ENCODE assay signal across 36 cellular contexts in the genomic region with DNA sequence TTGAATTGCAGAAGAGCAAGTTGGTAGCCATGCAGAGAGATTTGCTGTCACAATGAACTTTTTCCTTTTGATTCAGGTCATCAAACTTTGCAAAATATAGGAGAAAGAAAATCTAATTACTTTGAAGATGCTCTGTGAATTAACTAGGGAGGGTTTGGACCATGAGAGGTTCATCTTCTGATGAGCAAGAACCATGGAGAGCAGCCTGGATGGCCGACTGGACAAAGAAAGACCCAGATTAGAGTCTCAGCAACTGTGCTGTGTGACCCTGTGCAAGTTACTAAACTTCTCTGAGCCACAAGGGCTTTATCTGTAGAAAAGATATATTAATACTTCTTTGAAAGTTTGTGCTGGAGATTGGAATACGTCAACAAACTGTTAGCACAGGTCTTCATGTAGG.
DNase-seq lines count a peak whose midpoint lies in the region; ATAC-seq, FAIRE-seq and TF ChIP-seq lines count a peak whose summit lies in the region.
"Had no signal": no experiment of that assay in that cellular context is flagged by ENCODE, and none has a peak within 500 bp of the region (broad histone marks: within the 10 kb centered on the region; RNA-seq: fewer than 3 reads in every experiment).

No MANE protein-coding gene starts in this region.

- POLR2A ChIA-PET in SK-N-SH (lab: Yijun Ruan, JAX) (no interaction called here), A549 (lab: Yijun Ruan, JAX) (no interaction called here), K562 (lab: Yijun Ruan, JAX) (no interaction called here)

- H3K9me3 ChIP-seq in SK-N-SH: no peaks in the 10 kb centered on the region
- no peaks in the 10 kb centered on the region for H3K9me3 ChIP-seq in A549
- H3K9me3 ChIP-seq in K562 (replicated peaks; ENCODE audit: control insufficient read depth, insufficient read depth, low read depth, low read length): no peaks in the 10 kb centered on the region
- no peaks in the 10 kb centered on the region for H3K9me3 ChIP-seq in endodermal cell (ENCODE audit: control insufficient read depth, low read length)
- H3K9me3 ChIP-seq: BE2C; BLaER1; BLaER1 treated with 17β-estradiol and CSF1 and Interleukin-3, amounts not matched to agents 10 nM and 100 nM; Caco-2 had no signal

- no peak for FAIRE-seq in A549 (lab: Jason Lieb, UNC)
- no peak for FAIRE-seq in K562 (lab: Jason Lieb, UNC)
- FAIRE-seq in HTR-8/SVneo (lab: Jason Lieb, UNC): no peak
- FAIRE-seq: A204.1, D721Med had no signal

- intact Hi-C loops in K562 (cut with micrococcal nuclease): no loop called here

- H3K9me2 ChIP-seq in SK-N-SH: no peaks in the 10 kb centered on the region

- CTCF ChIA-PET in SK-N-SH (lab: Yijun Ruan, JAX) (interaction anchor here (1.2 kb wide), 1 partner anchor 11 kb away, joined by 3 read pairs; no protein-coding TSS in a partner anchor), A549 (lab: Yijun Ruan, JAX) (interaction anchor here (2.1 kb wide), 1 partner anchor 26 kb away, joined by 6 read pairs; no protein-coding TSS in a partner anchor), K562 (lab: Yijun Ruan, JAX; ENCODE audit: low intra/inter-chr PET ratio) (no interaction called here)

- no peaks in the 10 kb centered on the region; the same call in 1 of the 2 replicates for H3K27me3 ChIP-seq in SK-N-SH (ENCODE audit: insufficient read depth)
- peaks cover 0 to 2% of the 10 kb centered on the region in 2 experiments; a peak in 1 of 5 replicates for H3K27me3 ChIP-seq in K562 (ENCODE audit: control insufficient read depth in 2 of 2, insufficient read depth in 2 of 2, low read length in 2 of 2)
- no peaks in the 10 kb centered on the region for H3K27me3 ChIP-seq in endodermal cell (ENCODE audit: control insufficient read depth, insufficient read depth, low read length, poor library complexity, severe bottlenecking)
- H3K27me3 ChIP-seq: BE2C; BLaER1; BLaER1 treated with 17β-estradiol and CSF1 and Interleukin-3, amounts not matched to agents 10 nM and 100 nM had no signal

- ATAC-seq in SK-N-SH treated with all-trans-retinoic acid at 6 μM for 48 hours (no peak), A549 (no peak), K562 (no peak)
- ATAC-seq: CD8-positive, alpha-beta T cell had no signal

- H3K27ac ChIP-seq in SK-N-SH (ENCODE audit: low read depth in 2 of 2, low read length in 1 of 2) (no peak overlapping the region), A549 (no peak overlapping the region), K562 (ENCODE audit: extremely low read depth, low read depth, low read length) (no peak overlapping the region), endodermal cell (ENCODE audit: low read depth, low read length) (no peak overlapping the region)
- H3K27ac ChIP-seq: 22Rv1; BLaER1; BLaER1 treated with 17β-estradiol and CSF1 and Interleukin-3, amounts not matched to agents 10 nM and 100 nM; C4-2B had no signal

- H3K27me3 Mint-ChIP-seq in endodermal cell (ENCODE audit: insufficient read depth): no peaks in the 10 kb centered on the region

- TF ChIP-seq CTCF in SK-N-SH (IDR thresholded peaks at IDR 0.05) (no peak), A549 (IDR thresholded peaks at IDR 0.05) (no peak), K562 (IDR thresholded peaks at IDR 0.05 in 2 of 3, conservative IDR thresholded peaks at IDR 0.05 in 1 of 3; ENCODE audit: insufficient read depth in 2 of 3, low read depth in 1 of 3, low read length in 3 of 3) (no peak), endodermal cell (conservative IDR thresholded peaks at IDR 0.05) (no peak)

- H3K4me3 Mint-ChIP-seq in endodermal cell: no peak overlapping the region
- H3K4me3 Mint-ChIP-seq: B cell; CD14-positive monocyte; CD4-positive, alpha-beta memory T cell; CD4-positive, alpha-beta T cell; CD4-positive, CD25-positive, alpha-beta regulatory T cell; CD8-positive, alpha-beta memory T cell; CD8-positive, alpha-beta T cell had no signal

- no peaks in the 10 kb centered on the region for H3K36me3 ChIP-seq in SK-N-SH (replicated peaks in 1 of 2; ENCODE audit: control insufficient read depth in 1 of 2, insufficient read depth in 2 of 2, low read length in 1 of 2)
- no peaks in the 10 kb centered on the region for H3K36me3 ChIP-seq in K562 (ENCODE audit: control insufficient read depth, insufficient read depth, low read length)
- no peaks in the 10 kb centered on the region for H3K36me3 ChIP-seq in endodermal cell (ENCODE audit: control insufficient read depth, insufficient read depth, low read length)
- H3K36me3 ChIP-seq: BE2C; BLaER1; BLaER1 treated with 17β-estradiol and CSF1 and Interleukin-3, amounts not matched to agents 10 nM and 100 nM had no signal

- H2AFZ ChIP-seq in SK-N-SH (ENCODE audit: low read depth) (no peak overlapping the region), K562 (ENCODE audit: low read depth, low read length) (no peak overlapping the region)

- DNase-seq in SK-N-SH: no peak
- DNase-seq in A549 (ENCODE audit: low read depth in 1 of 2, low spot score in 1 of 2): no peak
- DNase-seq in K562 (ENCODE audit: extremely low read depth in 1 of 4, low spot score in 3 of 4): no peak
- DNase-seq in NCI-H526 (lab: John Stamatoyannopoulos, UW): no peak
- DNase-seq in endodermal cell: no peak
- no peak for DNase-seq in HTR-8/SVneo (ENCODE audit: insufficient read length, low spot score)
- DNase-seq: 8988T; ACHN; AML-193; BE2C; C1 segment of cervical spinal cord; Caco-2; Calu3; CD4-positive, alpha-beta memory T cell; CD4-positive, alpha-beta T cell; CD4-positive, CD25-positive, alpha-beta regulatory T cell; CD8-positive, alpha-beta memory T cell; CD8-positive, alpha-beta T cell; COR-L47; DMS 273 treated with DMSO at 0.1 percent for 48 hours; DMS153; DMS53; DMS79; DMS79 treated with DMSO at 0.1 percent for 48 hours; DND-41; EL had no signal

- BruUV-seq in K562 (replicated peaks; lab: Mats Ljungman, UMichigan): no TSS peak

- TF ChIP-seq RAD21 in SK-N-SH (IDR thresholded peaks at IDR 0.05; ENCODE audit: low read length): no peak
- no peak for TF ChIP-seq RAD21 in A549 (conservative IDR thresholded peaks at IDR 0.05 in 1 of 2, IDR thresholded peaks at IDR 0.05 in 1 of 2)
- no peak for TF ChIP-seq RAD21 in Ishikawa (IDR thresholded peaks at IDR 0.05; ENCODE audit: low read depth)
- no peak for TF ChIP-seq RAD21 in K562 (CRISPR knock-in tag; conservative IDR thresholded peaks at IDR 0.05 in 1 of 2, IDR thresholded peaks at IDR 0.05 in 1 of 2)

- H3K9me1 ChIP-seq in K562 (ENCODE audit: control insufficient read depth, insufficient read depth, low read length): no peaks in the 10 kb centered on the region

- H3K4me2 ChIP-seq in SK-N-SH (no peak overlapping the region), A549 (no peak overlapping the region), K562 (ENCODE audit: insufficient read depth, low read length) (no peak overlapping the region)
- H3K4me2 ChIP-seq: BLaER1; BLaER1 treated with 17β-estradiol and CSF1 and Interleukin-3, amounts not matched to agents 10 nM and 100 nM had no signal

- TF ChIP-seq EP300 in SK-N-SH (IDR thresholded peaks at IDR 0.05; ENCODE audit: borderline replicate concordance in 1 of 2, low read depth in 1 of 2, low read length in 1 of 2) (no peak), A549 (IDR thresholded peaks at IDR 0.05) (no peak), Ishikawa (IDR thresholded peaks at IDR 0.05; ENCODE audit: borderline replicate concordance) (no peak), K562 (IDR thresholded peaks at IDR 0.05; ENCODE audit: low read length) (no peak)

- H3K9ac ChIP-seq in SK-N-SH (no peak overlapping the region), K562 (ENCODE audit: insufficient read depth in 1 of 2, low read depth in 2 of 2, low read length in 2 of 2) (no peak overlapping the region), endodermal cell (ENCODE audit: extremely low read depth, low read length, poor library complexity, severe bottlenecking) (no peak overlapping the region)
- H3K9ac ChIP-seq: BLaER1; BLaER1 treated with 17β-estradiol and CSF1 and Interleukin-3, amounts not matched to agents 10 nM and 100 nM had no signal

- no peaks in the 10 kb centered on the region for H3K4me1 ChIP-seq in SK-N-SH (ENCODE audit: control insufficient read depth in 1 of 2, insufficient read depth in 2 of 2, low read depth in 1 of 2, low read length in 1 of 2)
- no peaks in the 10 kb centered on the region for H3K4me1 ChIP-seq in A549
- no peaks in the 10 kb centered on the region for H3K4me1 ChIP-seq in K562 (replicated peaks in 1 of 2; ENCODE audit: control insufficient read depth in 2 of 2, insufficient read depth in 2 of 2, low read length in 2 of 2)
- no peaks in the 10 kb centered on the region for H3K4me1 ChIP-seq in endodermal cell (ENCODE audit: control insufficient read depth, insufficient read depth, low read length)
- H3K4me1 ChIP-seq: BE2C; BLaER1; BLaER1 treated with 17β-estradiol and CSF1 and Interleukin-3, amounts not matched to agents 10 nM and 100 nM; Caco-2 had no signal

- no peak overlapping the region for H3K27ac Mint-ChIP-seq in endodermal cell
- H3K27ac Mint-ChIP-seq: B cell; CD14-positive monocyte; CD4-positive, alpha-beta memory T cell; CD4-positive, alpha-beta T cell; CD4-positive, CD25-positive, alpha-beta regulatory T cell; CD8-positive, alpha-beta memory T cell; CD8-positive, alpha-beta T cell had no signal

- 13% methylated on average over 2 of the region's 2 CpGs for WGBS in SK-N-SH (ENCODE audit: low lambda C conversion rate)
- WGBS in A549 (ENCODE audit: missing lambda C conversion rate): 11% methylated on average over 2 of the region's 2 CpGs
- 0% methylated on average over 2 of the region's 2 CpGs for WGBS in K562 (ENCODE audit: insufficient coverage, low coverage, missing lambda C conversion rate)
- 84 to 87% methylated on average over 2 of the region's 2 CpGs for WGBS in endodermal cell (ENCODE audit: insufficient coverage in 1 of 2, insufficient read length in 1 of 2), 2 experiments

- H4K20me1 ChIP-seq in SK-N-SH (ENCODE audit: insufficient read depth): no peaks in the 10 kb centered on the region
- no peaks in the 10 kb centered on the region for H4K20me1 ChIP-seq in K562 (replicated peaks; ENCODE audit: control insufficient read depth, insufficient read depth, low read length)
- H4K20me1 ChIP-seq: BLaER1; BLaER1 treated with 17β-estradiol and CSF1 and Interleukin-3, amounts not matched to agents 10 nM and 100 nM had no signal

- in situ Hi-C loops in K562 (cut with MboI): no loop called here

- H3K4me1 Mint-ChIP-seq in endodermal cell: peaks cover 5% of the 10 kb centered on the region
- H3K4me1 Mint-ChIP-seq: B cell; CD14-positive monocyte; CD4-positive, alpha-beta memory T cell; CD4-positive, CD25-positive, alpha-beta regulatory T cell; CD8-positive, alpha-beta memory T cell had no signal

- H3K4me3 ChIP-seq in SK-N-SH (ENCODE audit: low read depth in 2 of 2, low read length in 1 of 2): no peak overlapping the region
- H3K4me3 ChIP-seq in A549: no peak overlapping the region
- H3K4me3 ChIP-seq in K562: no peak overlapping the region
- no peak overlapping the region for H3K4me3 ChIP-seq in endodermal cell (ENCODE audit: low read length)
- H3K4me3 ChIP-seq: BLaER1; BLaER1 treated with 17β-estradiol and CSF1 and Interleukin-3, amounts not matched to agents 10 nM and 100 nM had no signal

- TF ChIP-seq POLR2A in A549 (IDR thresholded peaks at IDR 0.05; ENCODE audit: low read length): no peak
- no peak for TF ChIP-seq POLR2A in K562 (conservative IDR thresholded peaks at IDR 0.05)

- no peaks in the 10 kb centered on the region for H3K79me2 ChIP-seq in SK-N-SH (ENCODE audit: insufficient read depth)
- no peaks in the 10 kb centered on the region for H3K79me2 ChIP-seq in K562 (ENCODE audit: control insufficient read depth, insufficient read depth, low read length)

- H3F3A ChIP-seq in SK-N-SH (replicated peaks; ENCODE audit: insufficient read depth): no peaks in the 10 kb centered on the region

- no peaks in the 10 kb centered on the region for H3K9me3 Mint-ChIP-seq in endodermal cell
- H3K9me3 Mint-ChIP-seq: CD14-positive monocyte; CD4-positive, alpha-beta memory T cell; CD4-positive, alpha-beta T cell; CD4-positive, CD25-positive, alpha-beta regulatory T cell; CD8-positive, alpha-beta memory T cell; CD8-positive, alpha-beta T cell had no signal

- H3K36me3 Mint-ChIP-seq in endodermal cell (ENCODE audit: low read depth): no peaks in the 10 kb centered on the region
- H3K36me3 Mint-ChIP-seq: CD14-positive monocyte; CD4-positive, alpha-beta memory T cell; CD4-positive, CD25-positive, alpha-beta regulatory T cell; CD8-positive, alpha-beta memory T cell; CD8-positive, alpha-beta T cell had no signal
